Comparison of ENCODE assay signal across 20 cellular contexts in the genomic region with DNA sequence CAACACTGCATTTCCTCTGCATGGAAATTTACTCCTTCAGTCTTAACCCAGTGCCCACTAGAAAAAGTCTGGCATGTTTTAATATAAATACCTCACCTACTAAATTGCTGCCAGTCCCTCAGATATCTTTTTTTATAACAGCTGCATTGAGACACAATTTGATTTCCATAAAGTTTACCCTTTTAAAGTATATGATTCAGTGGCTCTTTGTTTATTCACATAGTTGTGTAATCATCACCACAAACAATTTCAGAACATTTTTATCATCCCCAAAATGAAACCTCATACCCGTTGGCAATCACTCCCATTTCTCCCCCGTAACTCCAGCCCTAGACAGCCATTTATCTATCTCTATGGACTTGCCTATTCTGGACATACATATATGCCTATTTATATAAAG. TPM values are rescaled to one million over a fixed set of nuclear protein-coding genes. Genes with fewer than 3 reads are reported as not detected.
DNase-seq lines count a peak whose midpoint lies in the region; ATAC-seq and TF ChIP-seq lines count a peak whose summit lies in the region.
"Had no signal": no experiment of that assay in that cellular context is flagged by ENCODE, and none has a peak within 500 bp of the region (broad histone marks: within the 10 kb centered on the region; RNA-seq: fewer than 3 reads in every experiment).

No MANE protein-coding gene starts in this region.

- no peak overlapping the region for H2BK15ac ChIP-seq in mesenchymal stem cell (ENCODE audit: low read depth, poor library complexity, severe bottlenecking)

- H3K27me3 ChIP-seq in mesenchymal stem cell (ENCODE audit: control insufficient read depth in 1 of 2, insufficient read depth in 1 of 2, low read length in 2 of 2), result no peaks in the 10 kb centered on the region
- H3K27me3 ChIP-seq: BLaER1 treated with 17β-estradiol and CSF1 and Interleukin-3, amounts not matched to agents 10 nM and 100 nM had no signal

- no peak overlapping the region for H2BK5ac ChIP-seq in mesenchymal stem cell (ENCODE audit: low read depth, low read length, poor library complexity, severe bottlenecking)

- POLR2A ChIA-PET in HEK293T (lab: Yijun Ruan, JAX), result no interaction called here

- H2AK5ac ChIP-seq in mesenchymal stem cell (ENCODE audit: low read length, severe bottlenecking), result no peak overlapping the region

- H3K27ac ChIP-seq in mesenchymal stem cell (ENCODE audit: low read length, poor library complexity, severe bottlenecking), result no peak overlapping the region
- H3K27ac ChIP-seq: A549; BLaER1 treated with 17β-estradiol and CSF1 and Interleukin-3, amounts not matched to agents 10 nM and 100 nM had no signal

- H3K14ac ChIP-seq in mesenchymal stem cell (ENCODE audit: low read length in 2 of 2), result no peak overlapping the region

- peak; percentile 32 for DNase-seq in ELR (ENCODE audit: low read depth)
- peak; percentile 6 for DNase-seq in NCI-H226
- peak; percentile 15 to 52 for DNase-seq in cardiac fibroblast (ENCODE audit: low read depth in 2 of 2)
- DNase-seq in mesenchymal stem cell, result peak; percentile 29
- DNase-seq in stimulated activated naive CD8-positive, alpha-beta T cell treated with anti-CD3 and anti-CD28 coated beads, Interleukin-15, amount 100 ng/mL, for 72 hours, result no peak
- DNase-seq in stimulated activated CD4-positive, alpha-beta T cell treated with anti-CD3 and anti-CD28 coated beads, Interleukin-2, amount 100 ng/mL, for 24 hours, result no peak
- DNase-seq in HEK293T (ENCODE audit: extremely low spot score), result no peak
- DNase-seq: CD8-positive, alpha-beta memory T cell; DMS79 treated with DMSO at 0.1 percent for 48 hours; GDM1; NCI-H1105; NCI-H187; NCI-H446; NCI-H748 treated with DMSO at 0.1 percent for 48 hours; SK-N-SH had no signal

- no peak overlapping the region for H4K91ac ChIP-seq in mesenchymal stem cell (ENCODE audit: low read length)

- H3K9me3 Mint-ChIP-seq in stimulated activated naive CD8-positive, alpha-beta T cell treated with anti-CD3 and anti-CD28 coated beads, Interleukin-15, amount 100 ng/mL, for 72 hours, result peaks cover 7 to 14% of the 10 kb centered on the region in 2 donors

- H3K4me2 ChIP-seq in mesenchymal stem cell (ENCODE audit: low read length, poor library complexity, severe bottlenecking), result no peak overlapping the region
- H3K4me2 ChIP-seq: A549; BLaER1 treated with 17β-estradiol and CSF1 and Interleukin-3, amounts not matched to agents 10 nM and 100 nM; SK-N-SH had no signal

- H2BK120ac ChIP-seq in mesenchymal stem cell (ENCODE audit: low read depth, low read length), result no peak overlapping the region

- H3K4me1 ChIP-seq in mesenchymal stem cell (ENCODE audit: control insufficient read depth, insufficient read depth, low read depth, low read length), result no peaks in the 10 kb centered on the region
- H3K4me1 ChIP-seq: A549; BLaER1 treated with 17β-estradiol and CSF1 and Interleukin-3, amounts not matched to agents 10 nM and 100 nM; HAP-1 had no signal

- H3K18ac ChIP-seq in mesenchymal stem cell (ENCODE audit: low read depth in 1 of 2, low read length in 2 of 2), result no peak overlapping the region

- TF ChIP-seq CTCF in cardiac fibroblast (IDR thresholded peaks at IDR 0.05; ENCODE audit: low read depth, low read length), result no peak

- H3K27me3 Mint-ChIP-seq in stimulated activated naive CD8-positive, alpha-beta T cell treated with anti-CD3 and anti-CD28 coated beads, Interleukin-15, amount 100 ng/mL, for 72 hours, result peaks cover 4% of the 10 kb centered on the region

- H3K4ac ChIP-seq in mesenchymal stem cell (ENCODE audit: low read depth in 1 of 2, low read length in 2 of 2), result no peak overlapping the region

- no peak for ATAC-seq in HG03354 (IDR thresholded peaks at IDR 0.05; ENCODE audit: poor library complexity, severe bottlenecking, unreplicated experiment)
- ATAC-seq in stimulated activated naive CD8-positive, alpha-beta T cell treated with anti-CD3 and anti-CD28 coated beads, Interleukin-15, amount 100 ng/mL, for 72 hours, result no peak
- ATAC-seq: A549, Right ventricle myocardium inferior had no signal

- no peak overlapping the region for H3K4me3 Mint-ChIP-seq in stimulated activated naive CD8-positive, alpha-beta T cell treated with anti-CD3 and anti-CD28 coated beads, Interleukin-15, amount 100 ng/mL, for 72 hours
- H3K4me3 Mint-ChIP-seq: CD8-positive, alpha-beta memory T cell had no signal

- H3K9me3 ChIP-seq in mesenchymal stem cell (ENCODE audit: control insufficient read depth, low read length), result no peaks in the 10 kb centered on the region
- H3K9me3 ChIP-seq: A549, HAP-1, SK-N-SH had no signal

- H3K36me3 ChIP-seq in mesenchymal stem cell (ENCODE audit: control insufficient read depth in 1 of 2, insufficient read depth in 2 of 2, low read depth in 1 of 2, low read length in 2 of 2), result no peaks in the 10 kb centered on the region
- H3K36me3 ChIP-seq: BLaER1 treated with 17β-estradiol and CSF1 and Interleukin-3, amounts not matched to agents 10 nM and 100 nM; HAP-1 had no signal

- CTCF ChIA-PET in HEK293T (lab: Yijun Ruan, JAX), result no interaction called here

- H3K23ac ChIP-seq in mesenchymal stem cell (ENCODE audit: low read length in 2 of 2), result no peak overlapping the region

- no peak overlapping the region for H3K27ac Mint-ChIP-seq in stimulated activated naive CD8-positive, alpha-beta T cell treated with anti-CD3 and anti-CD28 coated beads, Interleukin-15, amount 100 ng/mL, for 72 hours
- H3K27ac Mint-ChIP-seq: CD8-positive, alpha-beta memory T cell had no signal

- 20% methylated on average over 1 of the region's 2 CpGs for WGBS in mesenchymal stem cell

- H3K4me3 ChIP-seq in cardiac fibroblast (replicated peaks in 1 of 2; ENCODE audit: low read depth in 2 of 2, low read length in 2 of 2), result no peak overlapping the region
- no peak overlapping the region for H3K4me3 ChIP-seq in mesenchymal stem cell (ENCODE audit: insufficient read depth in 1 of 2, low read depth in 1 of 2, low read length in 2 of 2)
- H3K4me3 ChIP-seq: A549; BLaER1 treated with 17β-estradiol and CSF1 and Interleukin-3, amounts not matched to agents 10 nM and 100 nM; HAP-1 had no signal

- no peaks in the 10 kb centered on the region for H3K79me1 ChIP-seq in mesenchymal stem cell (replicated peaks; ENCODE audit: low read length, poor library complexity, severe bottlenecking)

- H2AFZ ChIP-seq in mesenchymal stem cell (ENCODE audit: low read depth, low read length), result no peak overlapping the region

- no peaks in the 10 kb centered on the region for H3K4me1 Mint-ChIP-seq in stimulated activated naive CD8-positive, alpha-beta T cell treated with anti-CD3 and anti-CD28 coated beads, Interleukin-15, amount 100 ng/mL, for 72 hours
- H3K4me1 Mint-ChIP-seq: CD8-positive, alpha-beta memory T cell had no signal

- no peak overlapping the region for H2BK12ac ChIP-seq in mesenchymal stem cell (ENCODE audit: low read length in 2 of 2)

- H3K9ac ChIP-seq in mesenchymal stem cell (ENCODE audit: low read length), result no peak overlapping the region
- H3K9ac ChIP-seq: BLaER1 treated with 17β-estradiol and CSF1 and Interleukin-3, amounts not matched to agents 10 nM and 100 nM; SK-N-SH had no signal

- no peak overlapping the region for H4K8ac ChIP-seq in mesenchymal stem cell (ENCODE audit: low read length)

TF ChIP-seq in HEK293T, 16 proteins besides CTCF, POLR2A, EP300 and RAD21:
- TF ChIP-seq NFRKB (IDR thresholded peaks at IDR 0.05), result no peak
- no peak for TF ChIP-seq SUZ12 (IDR thresholded peaks at IDR 0.05)
- TF ChIP-seq, protein P1, sequence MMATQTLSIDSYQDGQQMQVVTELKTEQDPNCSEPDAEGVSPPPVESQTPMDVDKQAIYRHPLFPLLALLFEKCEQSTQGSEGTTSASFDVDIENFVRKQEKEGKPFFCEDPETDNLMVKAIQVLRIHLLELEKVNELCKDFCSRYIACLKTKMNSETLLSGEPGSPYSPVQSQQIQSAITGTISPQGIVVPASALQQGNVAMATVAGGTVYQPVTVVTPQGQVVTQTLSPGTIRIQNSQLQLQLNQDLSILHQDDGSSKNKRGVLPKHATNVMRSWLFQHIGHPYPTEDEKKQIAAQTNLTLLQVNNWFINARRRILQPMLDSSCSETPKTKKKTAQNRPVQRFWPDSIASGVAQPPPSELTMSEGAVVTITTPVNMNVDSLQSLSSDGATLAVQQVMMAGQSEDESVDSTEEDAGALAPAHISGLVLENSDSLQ (IDR thresholded peaks at IDR 0.05), result no peak
- TF ChIP-seq L3MBTL2 (conservative IDR thresholded peaks at IDR 0.05), result no peak
- no peak for TF ChIP-seq LEF1 (IDR thresholded peaks at IDR 0.05; ENCODE audit: borderline replicate concordance)
- TF ChIP-seq CTBP1 (IDR thresholded peaks at IDR 0.05; ENCODE audit: borderline replicate concordance), result no peak
- no peak for TF ChIP-seq ZNF384 (IDR thresholded peaks at IDR 0.05)
- no peak for TF ChIP-seq TARDBP (IDR thresholded peaks at IDR 0.05)
- no peak for TF ChIP-seq SP1 (IDR thresholded peaks at IDR 0.05)
TF ChIP-seq in HEK293T: peak in this region for 0.

RNA-seq across cellular contexts. Expression of a gene that starts 17.0 kb away (rescaled TPM):
- 54.6 TPM for polyA plus RNA-seq in mesenchymal stem cell (2013, experiment 1 of 2)
- 55.5 TPM for polyA plus RNA-seq in mesenchymal stem cell (2013, experiment 2 of 2)
- polyA plus RNA-seq: CD8-positive, alpha-beta memory T cell had no signal

Comparison
In these comparisons a context has a peak if more than half of its experiments do, and no peak if none do; other contexts are left out.
1. DNase-seq: peak in ELR (single experiment), NCI-H226 (single experiment), cardiac fibroblast (2 of 2) and mesenchymal stem cell (single experiment); none in stimulated activated naive CD8-positive, alpha-beta T cell treated with anti-CD3 and anti-CD28 coated beads, Interleukin-15, amount 100 ng/mL, for 72 hours (0 of 2), stimulated activated CD4-positive, alpha-beta T cell treated with anti-CD3 and anti-CD28 coated beads, Interleukin-2, amount 100 ng/mL, for 24 hours (0 of 2) and HEK293T (single experiment).